Comparison of ENCODE assay signal across 18 cellular contexts in genomic region chr6:45880139-45880538, GRCh38.
DNase-seq lines count a peak whose midpoint lies in the region; ATAC-seq, FAIRE-seq and TF ChIP-seq lines count a peak whose summit lies in the region.
"Had no signal": no experiment of that assay in that cellular context is flagged by ENCODE, and none has a peak within 500 bp of the region (broad histone marks: within the 10 kb centered on the region; RNA-seq: fewer than 3 reads in every experiment).

No MANE protein-coding gene starts in this region.

- no peaks in the 10 kb centered on the region for H4K20me1 ChIP-seq in PC-9 (ENCODE audit: insufficient read depth)

- H3K9me3 ChIP-seq in PC-9 (ENCODE audit: insufficient read depth, low read depth): no peaks in the 10 kb centered on the region
- no peaks in the 10 kb centered on the region for H3K9me3 ChIP-seq in heart left ventricle
- no peaks in the 10 kb centered on the region for H3K9me3 ChIP-seq in pancreas

- H3K79me2 ChIP-seq in PC-9 (ENCODE audit: low read depth): no peaks in the 10 kb centered on the region
- H3K79me2 ChIP-seq: parathyroid adenoma had no signal

- H3K27me3 ChIP-seq in PC-9 (ENCODE audit: insufficient read depth, low read depth): no peaks in the 10 kb centered on the region
- no peaks in the 10 kb centered on the region for H3K27me3 ChIP-seq in heart left ventricle
- no peaks in the 10 kb centered on the region for H3K27me3 ChIP-seq in pancreas

- TF ChIP-seq CTCF in PC-9 (conservative IDR thresholded peaks at IDR 0.05) (no peak), heart left ventricle (IDR thresholded peaks at IDR 0.05) (no peak), pancreas (IDR thresholded peaks at IDR 0.05) (no peak)

- 31 to 59% (median 41%) methylated on average over 5 of the region's 5 CpGs for WGBS in heart left ventricle, 4 donors
- WGBS in pancreas, 2 donors: 36 to 42% methylated on average over 5 of the region's 5 CpGs

- H3K9me2 ChIP-seq in PC-9 (ENCODE audit: insufficient read depth): no peaks in the 10 kb centered on the region

- H3K36me3 ChIP-seq in PC-9 (ENCODE audit: low read depth) (no peaks in the 10 kb centered on the region), heart left ventricle (no peaks in the 10 kb centered on the region), pancreas (no peaks in the 10 kb centered on the region)

- BruUV-seq in PC-9 (replicated peaks; lab: Mats Ljungman, UMichigan): no TSS peak

- FAIRE-seq in pancreas (lab: Jason Lieb, UNC) (no peak), RCC 7860 (lab: Jason Lieb, UNC) (no peak)
- FAIRE-seq: D721Med, keratinocyte had no signal

- TF ChIP-seq POLR2A in heart left ventricle (IDR thresholded peaks at IDR 0.05): no peak

- DNase-seq in Daoy (ENCODE audit: low read depth) (peak; percentile 15), PC-9 (peak; percentile 51 to 82), heart left ventricle (peak in 2 of 5 donors; percentile 25 to 50), pancreas (peak in 1 of 6 donors; percentile 20), amygdala (lab: John Stamatoyannopoulos, UW) (no peak), NCI-H526 treated with DMSO at 0.1 percent for 48 hours (lab: John Stamatoyannopoulos, UW) (no peak), RCC 7860 (ENCODE audit: low spot score) (no peak), NCI-H1930 (lab: John Stamatoyannopoulos, UW) (no peak)
- DNase-seq: activated CD4-positive, alpha-beta memory T cell treated with anti-CD3 and anti-CD28 coated beads, Interleukin-2, amount 10 ng/mL, durations not matched to agents 7 days and 5 days; activated naive CD8-positive, alpha-beta T cell treated with anti-CD3 and anti-CD28 coated beads, Interleukin-2, amount 50 U/mL, for 24 hours; AML-193; cerebellar nuclear complex; NCI-H1417 treated with DMSO at 0.1 percent for 48 hours; NCI-H446; stimulated activated naive CD8-positive, alpha-beta T cell treated with anti-CD3 and anti-CD28 coated beads, Interleukin-15, amount 100 ng/mL, for 72 hours had no signal

- ATAC-seq in heart left ventricle (peak; percentile 68 to 95 (median 86)), pancreas (peak; percentile 53 to 81 (median 64))
- ATAC-seq: activated naive CD8-positive, alpha-beta T cell treated with anti-CD3 and anti-CD28 coated beads, Interleukin-2, amount 50 U/mL, for 24 hours; stimulated activated naive CD8-positive, alpha-beta T cell treated with anti-CD3 and anti-CD28 coated beads, Interleukin-15, amount 100 ng/mL, for 72 hours had no signal

- CTCF ChIA-PET in PC-9 (lab: Charles Lee): no interaction called here

- peak overlapping the region; percentile 27; the same call in 1 of the 2 replicates for H3K4me2 ChIP-seq in PC-9

- H3K27ac ChIP-seq in PC-9 (no peak overlapping the region; the same call in 1 of the 2 replicates), heart left ventricle (no peak overlapping the region), pancreas (no peak overlapping the region)
- H3K27ac ChIP-seq: parathyroid adenoma had no signal

- peaks cover 16% of the 10 kb centered on the region for H3K4me1 ChIP-seq in PC-9 (replicated peaks; ENCODE audit: insufficient read depth)
- peaks cover 0 to 23% (median 8%) of the 10 kb centered on the region in 12 donors for H3K4me1 ChIP-seq in heart left ventricle
- H3K4me1 ChIP-seq in pancreas: no peaks in the 10 kb centered on the region
- H3K4me1 ChIP-seq: parathyroid adenoma had no signal

- H2AFZ ChIP-seq in PC-9: no peak overlapping the region
- H2AFZ ChIP-seq: parathyroid adenoma had no signal

- intact Hi-C loops in PC-9 (cut with micrococcal nuclease; ENCODE audit: unreplicated experiment): no loop called here
- intact Hi-C loops in heart left ventricle (cut with DNase I): no loop called here
- intact Hi-C loops in pancreas (cut with DNase I): no loop called here

- no peaks in the 10 kb centered on the region for H3F3A ChIP-seq in PC-9 (ENCODE audit: insufficient read depth, low read depth)

- POLR2A ChIA-PET in PC-9 (lab: Charles Lee; ENCODE audit: unreplicated experiment): interaction anchor here (0.5 kb wide), 1 partner anchor 567 kb away, joined by 12 read pairs; no protein-coding TSS in a partner anchor

- no peak overlapping the region for H3K4me3 ChIP-seq in PC-9
- no peak overlapping the region for H3K4me3 ChIP-seq in heart left ventricle
- no peak overlapping the region for H3K4me3 ChIP-seq in pancreas

Comparison
In these comparisons a context has a peak if more than half of its experiments do, and no peak if none do; other contexts are left out.
1. DNase-seq: peak in Daoy (single experiment) and PC-9 (2 of 2); none in amygdala (0 of 56), NCI-H526 treated with DMSO at 0.1 percent for 48 hours (single experiment), RCC 7860 (single experiment) and NCI-H1930 (0 of 2).